Comparison of ENCODE assay signal across 9 cellular contexts in genomic region chr1:152870831-152871730, GRCh38. TPM values are rescaled to one million over a fixed set of nuclear protein-coding genes. Genes with fewer than 3 reads are reported as not detected.
DNase-seq lines count a peak whose midpoint lies in the region; ATAC-seq and TF ChIP-seq lines count a peak whose summit lies in the region.
"Had no signal": no experiment of that assay in that cellular context is flagged by ENCODE, and none has a peak within 500 bp of the region (broad histone marks: within the 10 kb centered on the region; RNA-seq: fewer than 3 reads in every experiment).

No MANE protein-coding gene starts in this region.

- DNase-seq in A172 (ENCODE audit: low spot score) (peak; percentile 47), GM12864 (ENCODE audit: low read depth) (no peak), NCI-H748 (lab: John Stamatoyannopoulos, UW; ENCODE audit: unreplicated experiment) (peak; percentile 19), fibroblast of gingiva (ENCODE audit: low read depth) (peak; percentile 3), cerebellar nuclear complex (lab: John Stamatoyannopoulos, UW) (no peak)
- DNase-seq in activated naive CD8-positive, alpha-beta T cell treated with anti-CD3 and anti-CD28 coated beads for 36 hours, result no peak

- peak; percentile 42 for TF ChIP-seq CTCF in GM12864 (IDR thresholded peaks at IDR 0.05; ENCODE audit: low read depth, low read length, missing control alignments)

- no peaks in the 10 kb centered on the region for H3K4me1 Mint-ChIP-seq in activated T-helper 17 cell treated with anti-CD3 and anti-CD28 coated beads, Interleukin-2, amount 50 U/mL, for 72 hours
- H3K4me1 Mint-ChIP-seq in activated naive CD8-positive, alpha-beta T cell treated with anti-CD3 and anti-CD28 coated beads for 36 hours, result no peaks in the 10 kb centered on the region

- H3K4me3 ChIP-seq in GM12864 (ENCODE audit: low read depth, low read length), result no peak overlapping the region
- H3K4me3 ChIP-seq: skin epidermis had no signal

- no peaks in the 10 kb centered on the region for H3K36me3 Mint-ChIP-seq in activated T-helper 17 cell treated with anti-CD3 and anti-CD28 coated beads, Interleukin-2, amount 50 U/mL, for 72 hours (ENCODE audit: low read depth)
- H3K36me3 Mint-ChIP-seq in activated naive CD8-positive, alpha-beta T cell treated with anti-CD3 and anti-CD28 coated beads for 36 hours, result no peaks in the 10 kb centered on the region

- peaks cover 10% of the 10 kb centered on the region for H3K27me3 Mint-ChIP-seq in activated T-helper 17 cell treated with anti-CD3 and anti-CD28 coated beads, Interleukin-2, amount 50 U/mL, for 72 hours
- peaks cover 5% of the 10 kb centered on the region for H3K27me3 Mint-ChIP-seq in activated naive CD8-positive, alpha-beta T cell treated with anti-CD3 and anti-CD28 coated beads for 36 hours

- no peak overlapping the region for H3K4me3 Mint-ChIP-seq in activated T-helper 17 cell treated with anti-CD3 and anti-CD28 coated beads, Interleukin-2, amount 50 U/mL, for 72 hours
- H3K4me3 Mint-ChIP-seq in activated naive CD8-positive, alpha-beta T cell treated with anti-CD3 and anti-CD28 coated beads for 36 hours, result no peak overlapping the region

- no peak overlapping the region for H3K27ac Mint-ChIP-seq in activated T-helper 17 cell treated with anti-CD3 and anti-CD28 coated beads, Interleukin-2, amount 50 U/mL, for 72 hours
- H3K27ac Mint-ChIP-seq in activated naive CD8-positive, alpha-beta T cell treated with anti-CD3 and anti-CD28 coated beads for 36 hours, result no peak overlapping the region

- no peaks in the 10 kb centered on the region for H3K9me3 Mint-ChIP-seq in activated T-helper 17 cell treated with anti-CD3 and anti-CD28 coated beads, Interleukin-2, amount 50 U/mL, for 72 hours
- no peaks in the 10 kb centered on the region for H3K9me3 Mint-ChIP-seq in activated naive CD8-positive, alpha-beta T cell treated with anti-CD3 and anti-CD28 coated beads for 36 hours

- ATAC-seq in activated T-helper 17 cell treated with anti-CD3 and anti-CD28 coated beads, Interleukin-2, amount 50 U/mL, for 72 hours (replicated peaks), result no peak
- no peak for ATAC-seq in GM18870 (IDR thresholded peaks at IDR 0.05; ENCODE audit: unreplicated experiment)

RNA-seq across cellular contexts. Expression of gene SMCP, which starts 7.0 kb away (rescaled TPM):
- total RNA-seq in A172 (2014; rRNA removed; shearing (Covaris generic)), result not detected in 2 replicates
- total RNA-seq in activated T-helper 17 cell treated with anti-CD3 and anti-CD28 coated beads, Interleukin-2, amount 50 U/mL, for 72 hours, result not detected
- not detected for total RNA-seq in activated naive CD8-positive, alpha-beta T cell treated with anti-CD3 and anti-CD28 coated beads for 36 hours

RNA-seq across cellular contexts. Expression of gene LCE7A, which starts 11.3 kb away (rescaled TPM):
- total RNA-seq in A172 (2014; rRNA removed; shearing (Covaris generic)), result not detected in 2 replicates
- total RNA-seq in activated T-helper 17 cell treated with anti-CD3 and anti-CD28 coated beads, Interleukin-2, amount 50 U/mL, for 72 hours, result not detected
- total RNA-seq in activated naive CD8-positive, alpha-beta T cell treated with anti-CD3 and anti-CD28 coated beads for 36 hours, result not detected

RNA-seq across cellular contexts. Expression of gene LCE6A, which starts 28.4 kb away (rescaled TPM):
- not detected in 2 replicates for total RNA-seq in A172 (2014; rRNA removed; shearing (Covaris generic))
- not detected for total RNA-seq in activated T-helper 17 cell treated with anti-CD3 and anti-CD28 coated beads, Interleukin-2, amount 50 U/mL, for 72 hours
- not detected for total RNA-seq in activated naive CD8-positive, alpha-beta T cell treated with anti-CD3 and anti-CD28 coated beads for 36 hours

RNA-seq across cellular contexts. Expression of gene IVL, which starts 37.3 kb away (rescaled TPM):
- not detected in 2 replicates for total RNA-seq in A172 (2014; rRNA removed; shearing (Covaris generic))
- total RNA-seq in activated T-helper 17 cell treated with anti-CD3 and anti-CD28 coated beads, Interleukin-2, amount 50 U/mL, for 72 hours, result not detected
- total RNA-seq in activated naive CD8-positive, alpha-beta T cell treated with anti-CD3 and anti-CD28 coated beads for 36 hours, result not detected

RNA-seq across cellular contexts. Expression of gene LCE1A, which starts 43.8 kb away (rescaled TPM):
- not detected in 2 replicates for total RNA-seq in A172 (2014; rRNA removed; shearing (Covaris generic))
- not detected for total RNA-seq in activated T-helper 17 cell treated with anti-CD3 and anti-CD28 coated beads, Interleukin-2, amount 50 U/mL, for 72 hours
- total RNA-seq in activated naive CD8-positive, alpha-beta T cell treated with anti-CD3 and anti-CD28 coated beads for 36 hours, result not detected

Comparison
In these comparisons a context has a peak if more than half of its experiments do, and no peak if none do; other contexts are left out.
1. DNase-seq: peak in A172 (single experiment), NCI-H748 (single experiment) and fibroblast of gingiva (single experiment); none in GM12864 (single experiment), activated naive CD8-positive, alpha-beta T cell treated with anti-CD3 and anti-CD28 coated beads for 36 hours (single experiment) and cerebellar nuclear complex (0 of 2).